In genomic region chrX:118652717-118653116, GRCh38 we compare ENCODE assay signal across 17 cellular contexts.
DNase-seq lines count a peak whose midpoint lies in the region; ATAC-seq and TF ChIP-seq lines count a peak whose summit lies in the region.
"Had no signal": no experiment of that assay in that cellular context is flagged by ENCODE, and none has a peak within 500 bp of the region (broad histone marks: within the 10 kb centered on the region; RNA-seq: fewer than 3 reads in every experiment).

No MANE protein-coding gene starts in this region.

- no peak for ATAC-seq in body of pancreas
- ATAC-seq: activated CD8-positive, alpha-beta T cell treated with anti-CD3 and anti-CD28 coated beads for 36 hours; activated T-cell treated with anti-CD3 and anti-CD28 coated beads, Interleukin-2, amount 50 U/mL, for 72 hours had no signal

- H3K27me3 Mint-ChIP-seq in Calu3 (ENCODE audit: unreplicated experiment) (no peaks in the 10 kb centered on the region), IgD-negative memory B cell (no peaks in the 10 kb centered on the region), osteocyte (ENCODE audit: unreplicated experiment) (no peaks in the 10 kb centered on the region)
- H3K27me3 Mint-ChIP-seq: activated CD8-positive, alpha-beta T cell treated with anti-CD3 and anti-CD28 coated beads for 36 hours; activated naive CD8-positive, alpha-beta T cell treated with anti-CD3 and anti-CD28 coated beads, Interleukin-2, amount 10 ng/mL, durations not matched to agents 7 days and 5 days had no signal

- H3K27ac ChIP-seq in esophagus muscularis mucosa (replicated peaks in 1 of 4): peak overlapping the region in 3 of 4 donors; percentile 32 to 60 (median 45)
- H3K27ac ChIP-seq in body of pancreas: no peak overlapping the region
- H3K27ac ChIP-seq: BLaER1 treated with 17β-estradiol and CSF1 and Interleukin-3, amounts not matched to agents 10 nM and 100 nM; breast epithelium; thoracic aorta had no signal

- H3K9me3 Mint-ChIP-seq in Calu3 (ENCODE audit: low read depth, unreplicated experiment): no peaks in the 10 kb centered on the region
- no peaks in the 10 kb centered on the region for H3K9me3 Mint-ChIP-seq in IgD-negative memory B cell
- H3K9me3 Mint-ChIP-seq in osteocyte (ENCODE audit: unreplicated experiment): no peaks in the 10 kb centered on the region
- H3K9me3 Mint-ChIP-seq: activated CD8-positive, alpha-beta T cell treated with anti-CD3 and anti-CD28 coated beads for 36 hours; activated naive CD8-positive, alpha-beta T cell treated with anti-CD3 and anti-CD28 coated beads, Interleukin-2, amount 10 ng/mL, durations not matched to agents 7 days and 5 days; activated T-cell treated with anti-CD3 and anti-CD28 coated beads, Interleukin-2, amount 50 U/mL, for 72 hours had no signal

- TF ChIP-seq EP300 in esophagus muscularis mucosa (IDR thresholded peaks at IDR 0.05): no peak

- H3K27me3 ChIP-seq in esophagus muscularis mucosa (no peaks in the 10 kb centered on the region), body of pancreas (no peaks in the 10 kb centered on the region)
- H3K27me3 ChIP-seq: BLaER1 treated with 17β-estradiol and CSF1 and Interleukin-3, amounts not matched to agents 10 nM and 100 nM had no signal

- TF ChIP-seq POLR2A in esophagus muscularis mucosa (IDR thresholded peaks at IDR 0.05; ENCODE audit: low read depth) (no peak), body of pancreas (IDR thresholded peaks at IDR 0.05) (no peak)

- H3K9me3 ChIP-seq in esophagus muscularis mucosa: no peaks in the 10 kb centered on the region
- H3K9me3 ChIP-seq in body of pancreas: no peaks in the 10 kb centered on the region
- H3K9me3 ChIP-seq: BLaER1 treated with 17β-estradiol and CSF1 and Interleukin-3, amounts not matched to agents 10 nM and 100 nM; breast epithelium; thoracic aorta had no signal

- H3K4me1 Mint-ChIP-seq in Calu3 (ENCODE audit: low read depth, unreplicated experiment) (no peaks in the 10 kb centered on the region), IgD-negative memory B cell (peaks cover 0 to 3% (median 3%) of the 10 kb centered on the region in 3 donors), osteocyte (ENCODE audit: unreplicated experiment) (peaks cover 14% of the 10 kb centered on the region)
- H3K4me1 Mint-ChIP-seq: activated naive CD8-positive, alpha-beta T cell treated with anti-CD3 and anti-CD28 coated beads, Interleukin-2, amount 10 ng/mL, durations not matched to agents 7 days and 5 days had no signal

- H3K4me1 ChIP-seq in esophagus muscularis mucosa (peaks cover 0 to 30% (median 16%) of the 10 kb centered on the region in 4 donors), body of pancreas (no peaks in the 10 kb centered on the region)
- H3K4me1 ChIP-seq: breast epithelium had no signal

- H3K36me3 ChIP-seq in esophagus muscularis mucosa (peaks cover 0 to 17% (median 1%) of the 10 kb centered on the region in 4 donors), body of pancreas (replicated peaks in 1 of 2; ENCODE audit: insufficient read depth in 1 of 2, low read depth in 2 of 2) (no peaks in the 10 kb centered on the region)
- H3K36me3 ChIP-seq: breast epithelium had no signal

- intact Hi-C loops in Calu3 (cut with micrococcal nuclease; ENCODE audit: unreplicated experiment): no loop called here
- intact Hi-C loops in esophagus muscularis mucosa (cut with DNase I): no loop called here
- intact Hi-C loops in body of pancreas (cut with DNase I): no loop called here

- BruUV-seq in Calu3 (replicated peaks; lab: Mats Ljungman, UMichigan): no TSS peak

- peak; percentile 5 for DNase-seq in Calu3
- no peak for DNase-seq in esophagus muscularis mucosa (ENCODE audit: extremely low spot score)
- DNase-seq in osteocyte (ENCODE audit: extremely low spot score, unreplicated experiment): no peak
- DNase-seq in body of pancreas: no peak
- DNase-seq in NCI-H2081 (lab: John Stamatoyannopoulos, UW): no peak
- no peak for DNase-seq in NOMO-1 (lab: John Stamatoyannopoulos, UW; ENCODE audit: unreplicated experiment in 2 of 2)
- no peak for DNase-seq in NCI-H226
- DNase-seq: activated CD8-positive, alpha-beta T cell treated with anti-CD3 and anti-CD28 coated beads for 36 hours; activated naive CD8-positive, alpha-beta T cell treated with anti-CD3 and anti-CD28 coated beads, Interleukin-2, amount 10 ng/mL, durations not matched to agents 7 days and 5 days; activated T-cell treated with anti-CD3 and anti-CD28 coated beads, Interleukin-2, amount 50 U/mL, for 72 hours; foreskin melanocyte; NCI-H1694 treated with DMSO at 0.1 percent for 48 hours; NCI-H446 had no signal

- H3K27ac Mint-ChIP-seq in Calu3 (ENCODE audit: unreplicated experiment): no peak overlapping the region
- H3K27ac Mint-ChIP-seq in IgD-negative memory B cell: peak overlapping the region; percentile 4 to 67 (median 20)
- H3K27ac Mint-ChIP-seq in osteocyte (ENCODE audit: unreplicated experiment): peak overlapping the region; percentile 36
- H3K27ac Mint-ChIP-seq: activated CD8-positive, alpha-beta T cell treated with anti-CD3 and anti-CD28 coated beads for 36 hours; activated naive CD8-positive, alpha-beta T cell treated with anti-CD3 and anti-CD28 coated beads, Interleukin-2, amount 10 ng/mL, durations not matched to agents 7 days and 5 days; activated T-cell treated with anti-CD3 and anti-CD28 coated beads, Interleukin-2, amount 50 U/mL, for 72 hours had no signal

- TF ChIP-seq CTCF in Calu3 (IDR thresholded peaks at IDR 0.05; ENCODE audit: unreplicated experiment) (no peak), esophagus muscularis mucosa (IDR thresholded peaks at IDR 0.05) (no peak), osteocyte (IDR thresholded peaks at IDR 0.05) (no peak), body of pancreas (IDR thresholded peaks at IDR 0.05) (no peak)

- H3K4me3 Mint-ChIP-seq in Calu3 (ENCODE audit: low read depth, unreplicated experiment) (no peak overlapping the region), IgD-negative memory B cell (no peak overlapping the region), osteocyte (ENCODE audit: unreplicated experiment) (no peak overlapping the region)
- H3K4me3 Mint-ChIP-seq: activated CD8-positive, alpha-beta T cell treated with anti-CD3 and anti-CD28 coated beads for 36 hours; activated naive CD8-positive, alpha-beta T cell treated with anti-CD3 and anti-CD28 coated beads, Interleukin-2, amount 10 ng/mL, durations not matched to agents 7 days and 5 days; activated T-cell treated with anti-CD3 and anti-CD28 coated beads, Interleukin-2, amount 50 U/mL, for 72 hours had no signal

- CTCF ChIA-PET in Calu3 (lab: Charles Lee): no interaction called here

- no peaks in the 10 kb centered on the region for H3K36me3 Mint-ChIP-seq in Calu3 (ENCODE audit: insufficient read depth, unreplicated experiment)
- no peaks in the 10 kb centered on the region for H3K36me3 Mint-ChIP-seq in IgD-negative memory B cell
- H3K36me3 Mint-ChIP-seq in osteocyte (ENCODE audit: unreplicated experiment): peaks cover 2% of the 10 kb centered on the region

- H3K4me3 ChIP-seq in esophagus muscularis mucosa: no peak overlapping the region
- no peak overlapping the region for H3K4me3 ChIP-seq in body of pancreas
- H3K4me3 ChIP-seq: BLaER1 treated with 17β-estradiol and CSF1 and Interleukin-3, amounts not matched to agents 10 nM and 100 nM; breast epithelium; thoracic aorta had no signal

- 59% methylated on average over 3 of the region's 3 CpGs for WGBS in esophagus muscularis mucosa
- WGBS in body of pancreas, 2 donors: 33 to 45% methylated on average over 3 of the region's 3 CpGs

Comparison
In these comparisons a context has a peak if more than half of its experiments do, and no peak if none do; other contexts are left out.
1. H3K27ac ChIP-seq: peak in esophagus muscularis mucosa (3 of 4); none in body of pancreas (0 of 4).